In genomic region chr21:17818158-17819113, GRCh38 we compare ENCODE assay signal across 8 cellular contexts. TPM values are rescaled to one million over a fixed set of nuclear protein-coding genes. Genes with fewer than 3 reads are reported as not detected.
A peak's percentile ranks its signal among the peaks of the same experiment; 100 is the strongest.
DNase-seq lines count a peak whose midpoint lies in the region; ATAC-seq and TF ChIP-seq lines count a peak whose summit lies in the region.

No MANE protein-coding gene starts in this region.

- H3K27me3 Mint-ChIP-seq in activated T-cell treated with anti-CD3 and anti-CD28 coated beads, Interleukin-2, amount 50 U/mL, for 4 hours (ENCODE audit: low read depth) = no peaks in the 10 kb centered on the region

- peaks cover 24% of the 10 kb centered on the region for H3K36me3 Mint-ChIP-seq in activated T-cell treated with anti-CD3 and anti-CD28 coated beads, Interleukin-2, amount 50 U/mL, for 4 hours (ENCODE audit: insufficient read depth)

- H3K27ac ChIP-seq in fibroblast of lung (ENCODE audit: insufficient read depth, low read length) (peak overlapping the region; percentile 98), neural cell (ENCODE audit: low read length) (peak overlapping the region; percentile 73), temporal lobe (ENCODE audit: low read depth, low read length) (peak overlapping the region; percentile 81)

- DNase-seq in NOMO-1 (lab: John Stamatoyannopoulos, UW; ENCODE audit: unreplicated experiment in 2 of 2) (peak; percentile 16 to 43), NOMO-1 treated with dmso at 0.1 percent for 144 hours (lab: John Stamatoyannopoulos, UW; ENCODE audit: unreplicated experiment) (no peak), NCI-H774 (lab: John Stamatoyannopoulos, UW) (peak; percentile 14), fibroblast of lung (ENCODE audit: low read depth in 2 of 2) (peak; percentile 32 to 40)
- DNase-seq in activated T-cell treated with anti-CD3 and anti-CD28 coated beads, Interleukin-2, amount 50 U/mL, for 4 hours = peak; percentile 37

- H3K4me1 ChIP-seq in fibroblast of lung (ENCODE audit: control insufficient read depth, extremely low read depth, insufficient read depth, low read length) = no peaks in the 10 kb centered on the region

- peak overlapping the region; percentile 97 for H3K4me2 ChIP-seq in fibroblast of lung (ENCODE audit: extremely low read depth, insufficient read depth, low read length)
- peak overlapping the region; percentile 68 for H3K4me2 ChIP-seq in neural cell (ENCODE audit: low read length)

- TF ChIP-seq CTCF in fibroblast of lung (conservative IDR thresholded peaks at IDR 0.05 in 1 of 2, IDR thresholded peaks at IDR 0.05 in 1 of 2; ENCODE audit: low read depth in 1 of 2, low read length in 2 of 2) (no peak), neural cell (IDR thresholded peaks at IDR 0.05; ENCODE audit: poor library complexity, severe bottlenecking) (no peak)

- H3K4me1 Mint-ChIP-seq in activated T-cell treated with anti-CD3 and anti-CD28 coated beads, Interleukin-2, amount 50 U/mL, for 4 hours (ENCODE audit: low read depth) = peaks cover 53% of the 10 kb centered on the region

- H3K27me3 ChIP-seq in fibroblast of lung (ENCODE audit: control insufficient read depth, insufficient read depth, low read length) = no peaks in the 10 kb centered on the region
- H3K27me3 ChIP-seq in neural cell (ENCODE audit: insufficient read depth, low read depth, low read length) = no peaks in the 10 kb centered on the region

- no peaks in the 10 kb centered on the region for H3K9me3 ChIP-seq in fibroblast of lung (ENCODE audit: control insufficient read depth, insufficient read depth, low read depth, low read length)
- H3K9me3 ChIP-seq in neural cell (ENCODE audit: low read length) = no peaks in the 10 kb centered on the region

- H3K4me3 ChIP-seq in fibroblast of lung (replicated peaks in 1 of 4; ENCODE audit: control extremely low read depth in 1 of 4, insufficient read depth in 1 of 4, low read depth in 3 of 4, low read length in 4 of 4) = peak overlapping the region; percentile 82 to 94 (median 90)
- peak overlapping the region; percentile 89 for H3K4me3 ChIP-seq in neural cell (ENCODE audit: low read length)

- TF ChIP-seq EP300 in neural cell (conservative IDR thresholded peaks at IDR 0.05; ENCODE audit: poor library complexity, severe bottlenecking) = no peak

- H3F3A ChIP-seq in neural cell (ENCODE audit: insufficient read depth, low read length, poor library complexity, severe bottlenecking) = no peaks in the 10 kb centered on the region

- no peaks in the 10 kb centered on the region for H3K9me2 ChIP-seq in neural cell (ENCODE audit: insufficient read depth, low read length)

- H3K79me2 ChIP-seq in fibroblast of lung (ENCODE audit: control insufficient read depth, insufficient read depth, low read length) (peaks cover 9% of the 10 kb centered on the region), neural cell (replicated peaks; ENCODE audit: insufficient read depth, low read length) (peaks cover 41% of the 10 kb centered on the region)

- TF ChIP-seq RAD21 in neural cell (conservative IDR thresholded peaks at IDR 0.05) = no peak

- H3K36me3 ChIP-seq in fibroblast of lung (ENCODE audit: control insufficient read depth, insufficient read depth, low read length) = no peaks in the 10 kb centered on the region
- H3K36me3 ChIP-seq in neural cell (ENCODE audit: insufficient read depth, low read length) = no peaks in the 10 kb centered on the region

- H3K9me3 Mint-ChIP-seq in activated T-cell treated with anti-CD3 and anti-CD28 coated beads, Interleukin-2, amount 50 U/mL, for 4 hours = no peaks in the 10 kb centered on the region

- H3K9ac ChIP-seq in fibroblast of lung (ENCODE audit: insufficient read depth, low read length) (peak overlapping the region; percentile 94), neural cell (ENCODE audit: low read length) (peak overlapping the region; percentile 77)

- ATAC-seq in HG02973 (IDR thresholded peaks at IDR 0.05; ENCODE audit: unreplicated experiment) = peak; percentile 15
- peak; percentile 23 to 25 for ATAC-seq in activated T-cell treated with anti-CD3 and anti-CD28 coated beads, Interleukin-2, amount 50 U/mL, for 4 hours

- H2AFZ ChIP-seq in fibroblast of lung (ENCODE audit: low read length) = peak overlapping the region; percentile 74
- H2AFZ ChIP-seq in neural cell (ENCODE audit: low read depth, low read length) = peak overlapping the region; percentile 71

- no peaks in the 10 kb centered on the region for H4K20me1 ChIP-seq in fibroblast of lung (ENCODE audit: control insufficient read depth, extremely low read depth, insufficient read depth, low read length)
- no peaks in the 10 kb centered on the region for H4K20me1 ChIP-seq in neural cell (ENCODE audit: insufficient read depth)

- H3K4me3 Mint-ChIP-seq in activated T-cell treated with anti-CD3 and anti-CD28 coated beads, Interleukin-2, amount 50 U/mL, for 4 hours = peak overlapping the region; percentile 95

TF ChIP-seq in neural cell, 6 proteins besides CTCF, POLR2A, EP300 and RAD21:
- peak; percentile 54 for TF ChIP-seq SMC3 (conservative IDR thresholded peaks at IDR 0.05; ENCODE audit: poor library complexity)
- TF ChIP-seq, protein P1, sequence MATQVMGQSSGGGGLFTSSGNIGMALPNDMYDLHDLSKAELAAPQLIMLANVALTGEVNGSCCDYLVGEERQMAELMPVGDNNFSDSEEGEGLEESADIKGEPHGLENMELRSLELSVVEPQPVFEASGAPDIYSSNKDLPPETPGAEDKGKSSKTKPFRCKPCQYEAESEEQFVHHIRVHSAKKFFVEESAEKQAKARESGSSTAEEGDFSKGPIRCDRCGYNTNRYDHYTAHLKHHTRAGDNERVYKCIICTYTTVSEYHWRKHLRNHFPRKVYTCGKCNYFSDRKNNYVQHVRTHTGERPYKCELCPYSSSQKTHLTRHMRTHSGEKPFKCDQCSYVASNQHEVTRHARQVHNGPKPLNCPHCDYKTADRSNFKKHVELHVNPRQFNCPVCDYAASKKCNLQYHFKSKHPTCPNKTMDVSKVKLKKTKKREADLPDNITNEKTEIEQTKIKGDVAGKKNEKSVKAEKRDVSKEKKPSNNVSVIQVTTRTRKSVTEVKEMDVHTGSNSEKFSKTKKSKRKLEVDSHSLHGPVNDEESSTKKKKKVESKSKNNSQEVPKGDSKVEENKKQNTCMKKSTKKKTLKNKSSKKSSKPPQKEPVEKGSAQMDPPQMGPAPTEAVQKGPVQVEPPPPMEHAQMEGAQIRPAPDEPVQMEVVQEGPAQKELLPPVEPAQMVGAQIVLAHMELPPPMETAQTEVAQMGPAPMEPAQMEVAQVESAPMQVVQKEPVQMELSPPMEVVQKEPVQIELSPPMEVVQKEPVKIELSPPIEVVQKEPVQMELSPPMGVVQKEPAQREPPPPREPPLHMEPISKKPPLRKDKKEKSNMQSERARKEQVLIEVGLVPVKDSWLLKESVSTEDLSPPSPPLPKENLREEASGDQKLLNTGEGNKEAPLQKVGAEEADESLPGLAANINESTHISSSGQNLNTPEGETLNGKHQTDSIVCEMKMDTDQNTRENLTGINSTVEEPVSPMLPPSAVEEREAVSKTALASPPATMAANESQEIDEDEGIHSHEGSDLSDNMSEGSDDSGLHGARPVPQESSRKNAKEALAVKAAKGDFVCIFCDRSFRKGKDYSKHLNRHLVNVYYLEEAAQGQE (IDR thresholded peaks at IDR 0.05; ENCODE audit: borderline replicate concordance) = no peak
- TF ChIP-seq POLR2AphosphoS5 (IDR thresholded peaks at IDR 0.05) = no peak
- no peak for TF ChIP-seq EZH2 (IDR thresholded peaks at IDR 0.05; ENCODE audit: borderline replicate concordance, insufficient read depth, low read length, poor library complexity, severe bottlenecking)
- peak; percentile 92 for TF ChIP-seq MXI1 (conservative IDR thresholded peaks at IDR 0.05; ENCODE audit: poor library complexity, severe bottlenecking)
- TF ChIP-seq TAF1 (IDR thresholded peaks at IDR 0.05; ENCODE audit: low read depth) = no peak
TF ChIP-seq in neural cell: peak in this region for 2.

RNA-seq across cellular contexts. Expression of gene C21orf91, which starts 0.7 kb away (rescaled TPM):
- total RNA-seq in activated T-cell treated with anti-CD3 and anti-CD28 coated beads, Interleukin-2, amount 50 U/mL, for 4 hours = 10 to 100 TPM; 32.6 to 38.7 (median 34.7) TPM
- total RNA-seq in fibroblast of lung = 13.6 and 13.9 TPM in 2 replicates
- 11.0 and 11.4 TPM in 2 replicates for polyA plus RNA-seq in fibroblast of lung
- 6.2 and 7.1 TPM in 2 replicates for polyA plus RNA-seq in fibroblast of lung (2012)
- polyA minus RNA-seq in fibroblast of lung (ENCODE audit: low replicate concordance) = 1.2 and 2.5 TPM in 2 replicates
- 16.9 and 19.6 TPM in 2 replicates for polyA plus RNA-seq in neural cell
- 48.7 and 54.2 TPM in 2 replicates for polyA minus RNA-seq in neural cell
- total RNA-seq in temporal lobe = 8.6 TPM
